ENCODE assay signal across 8 cellular contexts in genomic region chrX:52934704-52935468, GRCh38. TPM values are rescaled to one million over a fixed set of nuclear protein-coding genes. Genes with fewer than 3 reads are reported as not detected.
DNase-seq lines count a peak whose midpoint lies in the region; ATAC-seq and TF ChIP-seq lines count a peak whose summit lies in the region.

No MANE protein-coding gene starts in this region.

- peak; percentile 87 for TF ChIP-seq CTCF in DND-41 (IDR thresholded peaks at IDR 0.05; ENCODE audit: borderline replicate concordance, extremely low read depth, low read length, poor library complexity, severe bottlenecking)
- TF ChIP-seq CTCF in PC-3 (conservative IDR thresholded peaks at IDR 0.05; ENCODE audit: low read depth, low read length): peak; percentile 86

- ATAC-seq in DND-41 (ENCODE audit: insufficient read depth, low read depth) (peak; percentile 95), GM21723 (IDR thresholded peaks at IDR 0.05; ENCODE audit: unreplicated experiment) (peak; percentile 94), PC-3 (peak; percentile 94)

- in situ Hi-C loops in KBM-7 (cut with MboI; ENCODE audit: low pct_unique_long_range_greater_than_20kb, low sequenced_read_pairs): no loop called here

- no peaks in the 10 kb centered on the region for H3K9me2 ChIP-seq in PC-3 (replicated peaks; ENCODE audit: low read length)

- DNase-seq in DND-41: peak; percentile 92
- peak; percentile 97 for DNase-seq in KBM-7
- DNase-seq in PC-3: peak; percentile 92
- peak; percentile 98 for DNase-seq in activated T-cell treated with anti-CD3 and anti-CD28 coated beads, Interleukin-2, amount 50 U/mL, for 24 hours
- peak; percentile 83 to 97 for DNase-seq in stimulated activated CD8-positive, alpha-beta memory T cell treated with anti-CD3 and anti-CD28 coated beads, Interleukin-7, amount 100 ng/mL, for 4 hours (ENCODE audit: low read depth in 2 of 2)

- H3K4me3 Mint-ChIP-seq in activated T-cell treated with anti-CD3 and anti-CD28 coated beads, Interleukin-2, amount 50 U/mL, for 24 hours: peak overlapping the region; percentile 87

- H3K4me1 ChIP-seq in DND-41 (ENCODE audit: insufficient read depth, low read length) (peaks cover 11% of the 10 kb centered on the region), PC-3 (ENCODE audit: insufficient read depth, low read length) (peaks cover 11% of the 10 kb centered on the region), esophagus (ENCODE audit: control insufficient read depth in 2 of 2, insufficient read depth in 2 of 2, low read length in 1 of 2) (peaks cover 0 to 3% of the 10 kb centered on the region in 2 donors), muscle layer of duodenum (ENCODE audit: control insufficient read depth in 1 of 2, insufficient read depth in 2 of 2, low read length in 2 of 2) (no peaks in the 10 kb centered on the region)

- 1% methylated on average over 56 to 61 of the region's 61 CpGs for WGBS in esophagus, 2 donors

- BruUV-seq in PC-3 (replicated peaks; lab: Mats Ljungman, UMichigan): no TSS peak

- H3K36me3 Mint-ChIP-seq in activated T-cell treated with anti-CD3 and anti-CD28 coated beads, Interleukin-2, amount 50 U/mL, for 24 hours (ENCODE audit: low read depth): peaks cover 8% of the 10 kb centered on the region

- H3K4me3 ChIP-seq in DND-41 (ENCODE audit: low read depth in 1 of 2, low read length in 2 of 2) (peak overlapping the region; percentile 40 to 88; a peak in 3 of 4 replicates), PC-3 (ENCODE audit: low read length) (peak overlapping the region; percentile 87), esophagus (ENCODE audit: low read depth in 1 of 2, low read length in 2 of 2) (peak overlapping the region; percentile 73 to 83), muscle layer of duodenum (ENCODE audit: low read depth in 1 of 2, low read length in 2 of 2) (peak overlapping the region; percentile 63 to 78)

- H3K9me3 Mint-ChIP-seq in activated T-cell treated with anti-CD3 and anti-CD28 coated beads, Interleukin-2, amount 50 U/mL, for 24 hours: no peaks in the 10 kb centered on the region

- H3K4me2 ChIP-seq in DND-41 (ENCODE audit: insufficient read depth, low read length) (peak overlapping the region; percentile 76), PC-3 (ENCODE audit: low read length) (peak overlapping the region; percentile 100)

- H3K27ac ChIP-seq in DND-41 (ENCODE audit: low read length): peak overlapping the region; percentile 98
- peak overlapping the region; percentile 92 for H3K27ac ChIP-seq in PC-3 (ENCODE audit: low read length)
- H3K27ac ChIP-seq in esophagus (ENCODE audit: low read depth in 2 of 2, low read length in 1 of 2): peak overlapping the region; percentile 97 to 100
- peak overlapping the region; percentile 92 for H3K27ac ChIP-seq in muscle layer of duodenum (ENCODE audit: low read length)

- H3F3A ChIP-seq in PC-3 (ENCODE audit: low read length, unreplicated experiment): no peaks in the 10 kb centered on the region

- peaks cover 14% of the 10 kb centered on the region for H3K4me1 Mint-ChIP-seq in activated T-cell treated with anti-CD3 and anti-CD28 coated beads, Interleukin-2, amount 50 U/mL, for 24 hours (ENCODE audit: low read depth)

- H3K9me3 ChIP-seq in DND-41 (ENCODE audit: insufficient read depth, low read length, severe bottlenecking) (no peaks in the 10 kb centered on the region), PC-3 (ENCODE audit: low read length) (no peaks in the 10 kb centered on the region), esophagus (ENCODE audit: control insufficient read depth in 2 of 2, insufficient read depth in 1 of 2, low read depth in 1 of 2, low read length in 1 of 2) (no peaks in the 10 kb centered on the region), muscle layer of duodenum (ENCODE audit: control insufficient read depth in 1 of 2, low read length in 2 of 2) (no peaks in the 10 kb centered on the region)

- H3K27me3 ChIP-seq in DND-41 (ENCODE audit: insufficient read depth, low read length, poor library complexity) (no peaks in the 10 kb centered on the region), PC-3 (ENCODE audit: low read length) (no peaks in the 10 kb centered on the region), esophagus (ENCODE audit: control insufficient read depth in 1 of 2, insufficient read depth in 2 of 2, low read length in 2 of 2) (no peaks in the 10 kb centered on the region), muscle layer of duodenum (ENCODE audit: low read depth, low read length) (no peaks in the 10 kb centered on the region)

- POLR2A ChIA-PET in PC-3 (lab: Charles Lee; ENCODE audit: unreplicated experiment): interaction anchor here (0.6 kb wide), 1 partner anchor 15 kb away, joined by 34 read pairs; no protein-coding TSS in a partner anchor

- CTCF ChIA-PET in PC-3 (lab: Charles Lee): interaction anchor here (0.6 to 1.0 kb wide), 2 partner anchors 11 to 61 kb away, joined by 3 to 5 read pairs; no protein-coding TSS in a partner anchor

- peaks cover 1% of the 10 kb centered on the region for H3K27me3 Mint-ChIP-seq in activated T-cell treated with anti-CD3 and anti-CD28 coated beads, Interleukin-2, amount 50 U/mL, for 24 hours

- intact Hi-C loops in PC-3 (cut with micrococcal nuclease): no loop called here

- H3K79me2 ChIP-seq in DND-41 (ENCODE audit: insufficient read depth, low read length): no peaks in the 10 kb centered on the region
- H3K79me2 ChIP-seq in PC-3 (ENCODE audit: low read length): no peaks in the 10 kb centered on the region

- peak overlapping the region; percentile 97 for H3K27ac Mint-ChIP-seq in activated T-cell treated with anti-CD3 and anti-CD28 coated beads, Interleukin-2, amount 50 U/mL, for 24 hours

- H3K9ac ChIP-seq in DND-41 (ENCODE audit: low read depth, low read length) (peak overlapping the region; percentile 81), PC-3 (ENCODE audit: low read length) (peak overlapping the region; percentile 94)

- no peaks in the 10 kb centered on the region for H3K36me3 ChIP-seq in DND-41 (ENCODE audit: insufficient read depth, low read length)
- H3K36me3 ChIP-seq in PC-3 (ENCODE audit: low read depth, low read length): no peaks in the 10 kb centered on the region
- no peaks in the 10 kb centered on the region for H3K36me3 ChIP-seq in esophagus (ENCODE audit: control insufficient read depth in 2 of 2, insufficient read depth in 2 of 2, low read length in 1 of 2)
- no peaks in the 10 kb centered on the region for H3K36me3 ChIP-seq in muscle layer of duodenum (ENCODE audit: control insufficient read depth in 1 of 2, insufficient read depth in 2 of 2, low read length in 2 of 2)

- H4K20me1 ChIP-seq in DND-41 (ENCODE audit: insufficient read depth, low read length): no peaks in the 10 kb centered on the region
- H4K20me1 ChIP-seq in PC-3 (ENCODE audit: low read length): no peaks in the 10 kb centered on the region

- H2AFZ ChIP-seq in DND-41 (ENCODE audit: low read depth, low read length) (peak overlapping the region; percentile 99), PC-3 (ENCODE audit: low read length) (peak overlapping the region; percentile 98)

RNA-seq across cellular contexts. Expression of gene FAM156A, which starts 23.4 kb away (rescaled TPM):
- 8.2 and 21.1 TPM in 2 replicates for total RNA-seq in PC-3 (2014; rRNA removed)
- 10 to 100 TPM in 1 of 2 donors, 1 to 10 TPM in 1; 9.0 to 11.6 TPM for polyA plus RNA-seq in esophagus

RNA-seq across cellular contexts. Expression of gene FAM156B, which starts 37.8 kb away (rescaled TPM):
- 35.1 and 45.5 TPM in 2 replicates for total RNA-seq in PC-3 (2014; rRNA removed)
- 10 to 100 TPM; 14.3 to 31.3 TPM for polyA plus RNA-seq in esophagus

Comparison
In these comparisons a context has a peak if more than half of its experiments do, and no peak if none do; other contexts are left out.
1. Peak in every context shown above with its lines: DNase-seq, ATAC-seq, H3K4me3 ChIP-seq and H3K27ac ChIP-seq.